In the genomic region with DNA sequence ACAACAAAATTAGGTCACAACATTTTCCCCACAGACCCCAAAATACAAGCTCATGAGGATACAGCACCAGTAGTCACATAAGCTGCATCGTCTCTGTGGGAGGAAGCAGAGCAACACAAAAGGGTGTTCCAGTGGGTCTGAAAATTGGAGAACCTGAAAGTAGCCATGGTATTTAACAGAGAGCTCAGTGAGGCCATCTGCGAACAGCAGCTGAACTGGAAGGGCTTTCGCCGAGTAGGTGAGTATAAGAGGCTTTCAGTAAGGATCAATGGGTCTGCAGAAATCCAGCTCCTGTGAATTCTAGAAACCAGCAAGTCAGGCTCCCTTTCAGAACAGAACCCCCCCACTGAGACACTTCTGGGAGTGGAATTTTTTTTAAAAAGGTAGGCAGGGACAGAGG, we compare ENCODE assay signal across 2 cellular contexts.
TF ChIP-seq lines count a peak whose summit lies in the region.

No MANE protein-coding gene starts in this region.

TF ChIP-seq in GM23338, 12 proteins besides CTCF, POLR2A, EP300 and RAD21 (continued from another document):
- TF ChIP-seq, protein P1, sequence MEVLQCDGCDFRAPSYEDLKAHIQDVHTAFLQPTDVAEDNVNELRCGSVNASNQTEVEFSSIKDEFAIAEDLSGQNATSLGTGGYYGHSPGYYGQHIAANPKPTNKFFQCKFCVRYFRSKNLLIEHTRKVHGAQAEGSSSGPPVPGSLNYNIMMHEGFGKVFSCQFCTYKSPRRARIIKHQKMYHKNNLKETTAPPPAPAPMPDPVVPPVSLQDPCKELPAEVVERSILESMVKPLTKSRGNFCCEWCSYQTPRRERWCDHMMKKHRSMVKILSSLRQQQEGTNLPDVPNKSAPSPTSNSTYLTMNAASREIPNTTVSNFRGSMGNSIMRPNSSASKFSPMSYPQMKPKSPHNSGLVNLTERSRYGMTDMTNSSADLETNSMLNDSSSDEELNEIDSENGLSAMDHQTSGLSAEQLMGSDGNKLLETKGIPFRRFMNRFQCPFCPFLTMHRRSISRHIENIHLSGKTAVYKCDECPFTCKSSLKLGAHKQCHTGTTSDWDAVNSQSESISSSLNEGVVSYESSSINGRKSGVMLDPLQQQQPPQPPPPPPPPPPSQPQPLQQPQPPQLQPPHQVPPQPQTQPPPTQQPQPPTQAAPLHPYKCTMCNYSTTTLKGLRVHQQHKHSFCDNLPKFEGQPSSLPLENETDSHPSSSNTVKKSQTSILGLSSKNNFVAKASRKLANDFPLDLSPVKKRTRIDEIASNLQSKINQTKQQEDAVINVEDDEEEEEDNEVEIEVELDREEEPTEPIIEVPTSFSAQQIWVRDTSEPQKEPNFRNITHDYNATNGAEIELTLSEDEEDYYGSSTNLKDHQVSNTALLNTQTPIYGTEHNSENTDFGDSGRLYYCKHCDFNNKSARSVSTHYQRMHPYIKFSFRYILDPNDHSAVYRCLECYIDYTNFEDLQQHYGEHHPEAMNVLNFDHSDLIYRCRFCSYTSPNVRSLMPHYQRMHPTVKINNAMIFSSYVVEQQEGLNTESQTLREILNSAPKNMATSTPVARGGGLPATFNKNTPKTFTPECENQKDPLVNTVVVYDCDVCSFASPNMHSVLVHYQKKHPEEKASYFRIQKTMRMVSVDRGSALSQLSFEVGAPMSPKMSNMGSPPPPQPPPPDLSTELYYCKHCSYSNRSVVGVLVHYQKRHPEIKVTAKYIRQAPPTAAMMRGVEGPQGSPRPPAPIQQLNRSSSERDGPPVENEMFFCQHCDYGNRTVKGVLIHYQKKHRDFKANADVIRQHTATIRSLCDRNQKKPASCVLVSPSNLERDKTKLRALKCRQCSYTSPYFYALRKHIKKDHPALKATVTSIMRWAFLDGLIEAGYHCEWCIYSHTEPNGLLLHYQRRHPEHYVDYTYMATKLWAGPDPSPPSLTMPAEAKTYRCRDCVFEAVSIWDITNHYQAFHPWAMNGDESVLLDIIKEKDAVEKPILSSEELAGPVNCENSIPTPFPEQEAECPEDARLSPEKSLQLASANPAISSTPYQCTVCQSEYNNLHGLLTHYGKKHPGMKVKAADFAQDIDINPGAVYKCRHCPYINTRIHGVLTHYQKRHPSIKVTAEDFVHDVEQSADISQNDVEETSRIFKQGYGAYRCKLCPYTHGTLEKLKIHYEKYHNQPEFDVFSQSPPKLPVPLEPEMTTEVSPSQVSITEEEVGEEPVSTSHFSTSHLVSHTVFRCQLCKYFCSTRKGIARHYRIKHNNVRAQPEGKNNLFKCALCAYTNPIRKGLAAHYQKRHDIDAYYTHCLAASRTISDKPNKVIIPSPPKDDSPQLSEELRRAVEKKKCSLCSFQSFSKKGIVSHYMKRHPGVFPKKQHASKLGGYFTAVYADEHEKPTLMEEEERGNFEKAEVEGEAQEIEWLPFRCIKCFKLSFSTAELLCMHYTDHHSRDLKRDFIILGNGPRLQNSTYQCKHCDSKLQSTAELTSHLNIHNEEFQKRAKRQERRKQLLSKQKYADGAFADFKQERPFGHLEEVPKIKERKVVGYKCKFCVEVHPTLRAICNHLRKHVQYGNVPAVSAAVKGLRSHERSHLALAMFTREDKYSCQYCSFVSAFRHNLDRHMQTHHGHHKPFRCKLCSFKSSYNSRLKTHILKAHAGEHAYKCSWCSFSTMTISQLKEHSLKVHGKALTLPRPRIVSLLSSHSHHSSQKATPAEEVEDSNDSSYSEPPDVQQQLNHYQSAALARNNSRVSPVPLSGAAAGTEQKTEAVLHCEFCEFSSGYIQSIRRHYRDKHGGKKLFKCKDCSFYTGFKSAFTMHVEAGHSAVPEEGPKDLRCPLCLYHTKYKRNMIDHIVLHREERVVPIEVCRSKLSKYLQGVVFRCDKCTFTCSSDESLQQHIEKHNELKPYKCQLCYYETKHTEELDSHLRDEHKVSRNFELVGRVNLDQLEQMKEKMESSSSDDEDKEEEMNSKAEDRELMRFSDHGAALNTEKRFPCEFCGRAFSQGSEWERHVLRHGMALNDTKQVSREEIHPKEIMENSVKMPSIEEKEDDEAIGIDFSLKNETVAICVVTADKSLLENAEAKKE (CRISPR knock-in tag; IDR thresholded peaks at IDR 0.05) = no peak
- no peak for TF ChIP-seq NANOG (IDR thresholded peaks at IDR 0.05; ENCODE audit: borderline replicate concordance)
- TF ChIP-seq JUNB (IDR thresholded peaks at IDR 0.05; ENCODE audit: unreplicated experiment) = no peak
- no peak for TF ChIP-seq ZNF114 (CRISPR knock-in tag; IDR thresholded peaks at IDR 0.05)

TF ChIP-seq in K562, 482 proteins besides CTCF, POLR2A, EP300 and RAD21 (continued from another document):
- TF ChIP-seq, protein P2, sequence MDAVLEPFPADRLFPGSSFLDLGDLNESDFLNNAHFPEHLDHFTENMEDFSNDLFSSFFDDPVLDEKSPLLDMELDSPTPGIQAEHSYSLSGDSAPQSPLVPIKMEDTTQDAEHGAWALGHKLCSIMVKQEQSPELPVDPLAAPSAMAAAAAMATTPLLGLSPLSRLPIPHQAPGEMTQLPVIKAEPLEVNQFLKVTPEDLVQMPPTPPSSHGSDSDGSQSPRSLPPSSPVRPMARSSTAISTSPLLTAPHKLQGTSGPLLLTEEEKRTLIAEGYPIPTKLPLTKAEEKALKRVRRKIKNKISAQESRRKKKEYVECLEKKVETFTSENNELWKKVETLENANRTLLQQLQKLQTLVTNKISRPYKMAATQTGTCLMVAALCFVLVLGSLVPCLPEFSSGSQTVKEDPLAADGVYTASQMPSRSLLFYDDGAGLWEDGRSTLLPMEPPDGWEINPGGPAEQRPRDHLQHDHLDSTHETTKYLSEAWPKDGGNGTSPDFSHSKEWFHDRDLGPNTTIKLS (IDR thresholded peaks at IDR 0.05; ENCODE audit: borderline replicate concordance, low read depth) = no peak
- TF ChIP-seq POLR3A (IDR thresholded peaks at IDR 0.05; ENCODE audit: borderline replicate concordance, extremely low read depth, insufficient read depth, insufficient read length) (no peak), ZNF224 (CRISPR knock-in tag; IDR thresholded peaks at IDR 0.05) (no peak), FOXP1 (CRISPR knock-in tag; IDR thresholded peaks at IDR 0.05) (no peak), NR1H2 (CRISPR knock-in tag; IDR thresholded peaks at IDR 0.05) (no peak), SMAD3 (CRISPR knock-in tag; conservative IDR thresholded peaks at IDR 0.05) (no peak), ZBTB7A (IDR thresholded peaks at IDR 0.05; ENCODE audit: borderline replicate concordance, control insufficient read depth, low read depth, low read length) (no peak), XRCC3 (IDR thresholded peaks at IDR 0.05) (no peak), ZBED1 (IDR thresholded peaks at IDR 0.05) (no peak)
- TF ChIP-seq, protein P3, sequence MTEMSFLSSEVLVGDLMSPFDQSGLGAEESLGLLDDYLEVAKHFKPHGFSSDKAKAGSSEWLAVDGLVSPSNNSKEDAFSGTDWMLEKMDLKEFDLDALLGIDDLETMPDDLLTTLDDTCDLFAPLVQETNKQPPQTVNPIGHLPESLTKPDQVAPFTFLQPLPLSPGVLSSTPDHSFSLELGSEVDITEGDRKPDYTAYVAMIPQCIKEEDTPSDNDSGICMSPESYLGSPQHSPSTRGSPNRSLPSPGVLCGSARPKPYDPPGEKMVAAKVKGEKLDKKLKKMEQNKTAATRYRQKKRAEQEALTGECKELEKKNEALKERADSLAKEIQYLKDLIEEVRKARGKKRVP (CRISPR knock-in tag; IDR thresholded peaks at IDR 0.05) = no peak
